ENCODE assay signal across 12 cellular contexts in the genomic region with DNA sequence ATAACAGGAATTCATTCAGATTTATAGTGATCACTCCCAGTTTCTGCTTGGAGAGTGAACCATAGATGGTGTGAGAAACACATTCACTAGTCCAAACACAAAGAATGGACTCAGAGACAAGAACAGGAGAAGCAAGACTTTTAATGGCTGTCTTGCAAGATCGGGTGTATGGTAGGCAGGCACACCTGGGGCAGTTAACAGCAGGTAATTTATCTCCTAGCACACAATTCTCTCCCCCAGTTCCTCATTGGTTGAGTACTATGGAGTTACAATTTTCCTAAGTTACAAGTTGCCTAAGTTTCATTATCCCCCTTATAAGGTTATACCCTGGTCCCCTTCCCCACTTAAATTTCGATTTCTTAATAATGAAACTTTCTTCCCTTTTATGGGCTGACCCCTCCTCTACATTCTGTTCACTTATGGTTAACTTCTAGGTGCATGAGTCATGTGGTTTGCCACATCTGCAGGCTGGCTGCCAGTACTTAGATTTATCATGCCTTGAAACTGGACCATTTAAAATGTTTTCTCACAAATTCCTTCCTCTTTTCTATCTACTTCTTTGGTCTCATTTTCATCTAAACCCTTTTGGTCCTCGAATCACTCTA.
A peak's percentile ranks its signal among the peaks of the same experiment; 100 is the strongest.
DNase-seq lines count a peak whose midpoint lies in the region; ATAC-seq and TF ChIP-seq lines count a peak whose summit lies in the region.
"Had no signal": no experiment of that assay in that cellular context is flagged by ENCODE, and none has a peak within 500 bp of the region (broad histone marks: within the 10 kb centered on the region; RNA-seq: fewer than 3 reads in every experiment).

No MANE protein-coding gene starts in this region.

- intact Hi-C loops in heart right ventricle (cut with DNase I), result no loop called here

- H3K4me1 Mint-ChIP-seq in endodermal cell, result no peaks in the 10 kb centered on the region

- H3K9ac ChIP-seq in endodermal cell (ENCODE audit: extremely low read depth, low read length, poor library complexity, severe bottlenecking), result no peak overlapping the region

- no peaks in the 10 kb centered on the region for H3K36me3 Mint-ChIP-seq in endodermal cell (ENCODE audit: low read depth)

- TF ChIP-seq CTCF in astrocyte of the spinal cord (IDR thresholded peaks at IDR 0.05; ENCODE audit: low read depth, low read length) (no peak), heart right ventricle (IDR thresholded peaks at IDR 0.05) (no peak), GM10248 (IDR thresholded peaks at IDR 0.05; ENCODE audit: control extremely low read depth, extremely low read depth, low read depth, missing control alignments) (no peak), endodermal cell (conservative IDR thresholded peaks at IDR 0.05) (no peak)

- peak; percentile 77 for ATAC-seq in GM21390 (IDR thresholded peaks at IDR 0.05; ENCODE audit: unreplicated experiment)
- no peak for ATAC-seq in heart right ventricle

- H3K27me3 Mint-ChIP-seq in endodermal cell (ENCODE audit: insufficient read depth), result no peaks in the 10 kb centered on the region

- H3K36me3 ChIP-seq in MG63 (no peaks in the 10 kb centered on the region), heart right ventricle (no peaks in the 10 kb centered on the region), endodermal cell (ENCODE audit: control insufficient read depth, insufficient read depth, low read length) (no peaks in the 10 kb centered on the region)
- H3K36me3 ChIP-seq: prostate gland had no signal

- DNase-seq in ACHN (peak; percentile 59), MG63 (peak; percentile 37), astrocyte of the spinal cord (ENCODE audit: low read depth, low spot score) (peak; percentile 89), NCI-H1694 treated with DMSO at 0.1 percent for 48 hours (lab: John Stamatoyannopoulos, UW) (no peak), heart right ventricle (no peak), GM10248 (ENCODE audit: extremely low spot score) (no peak), endodermal cell (no peak)
- DNase-seq: cerebellar nuclear complex, NCI-H69 had no signal

- no peak overlapping the region for H3K27ac Mint-ChIP-seq in endodermal cell

- CTCF ChIA-PET in GM10248 (lab: Yijun Ruan, JAX), result no interaction called here

- 37 to 46% methylated on average over 3 of the region's 3 CpGs for WGBS in heart right ventricle, 2 donors
- WGBS in endodermal cell (ENCODE audit: insufficient coverage in 1 of 2, insufficient read length in 1 of 2), 2 experiments, result 89% methylated on average over 3 of the region's 3 CpGs; no CpG with 5 or more reads in 1 of the 2 experiments

- no peak overlapping the region for H3K4me3 Mint-ChIP-seq in endodermal cell

- H3K27me3 ChIP-seq in MG63 (no peaks in the 10 kb centered on the region), heart right ventricle (no peaks in the 10 kb centered on the region), endodermal cell (ENCODE audit: control insufficient read depth, insufficient read depth, low read length, poor library complexity, severe bottlenecking) (no peaks in the 10 kb centered on the region)

- H3K9me3 ChIP-seq in MG63, result no peaks in the 10 kb centered on the region
- H3K9me3 ChIP-seq in heart right ventricle, result peaks cover 0 to 38% (median 15%) of the 10 kb centered on the region in 11 donors
- H3K9me3 ChIP-seq in endodermal cell (ENCODE audit: control insufficient read depth, low read length), result peaks cover 27% of the 10 kb centered on the region
- H3K9me3 ChIP-seq: prostate gland had no signal

- H3K4me1 ChIP-seq in heart right ventricle (peaks cover 0 to 8% (median 0%) of the 10 kb centered on the region in 9 donors), endodermal cell (ENCODE audit: control insufficient read depth, insufficient read depth, low read length) (no peaks in the 10 kb centered on the region)
- H3K4me1 ChIP-seq: prostate gland had no signal

- H3K27ac ChIP-seq in heart right ventricle, result no peak overlapping the region
- no peak overlapping the region for H3K27ac ChIP-seq in endodermal cell (ENCODE audit: low read depth, low read length)
- H3K27ac ChIP-seq: C4-2B, prostate gland had no signal

- POLR2A ChIA-PET in GM10248 (lab: Yijun Ruan, JAX), result no interaction called here

- H3K9me3 Mint-ChIP-seq in endodermal cell, result peaks cover 36% of the 10 kb centered on the region

- no peak overlapping the region for H3K4me3 ChIP-seq in MG63
- H3K4me3 ChIP-seq in astrocyte of the spinal cord (ENCODE audit: low read depth, low read length), result no peak overlapping the region
- no peak overlapping the region for H3K4me3 ChIP-seq in heart right ventricle
- H3K4me3 ChIP-seq in endodermal cell (ENCODE audit: low read length), result no peak overlapping the region
- H3K4me3 ChIP-seq: prostate gland had no signal

- in situ Hi-C loops in ACHN (cut with HindIII; ENCODE audit: low pct_ligation_motif_present, low pct_unique_long_range_greater_than_20kb, low sequenced_read_pairs), result no loop called here
- in situ Hi-C loops in astrocyte of the spinal cord (cut with HindIII; ENCODE audit: low sequenced_read_pairs), result no loop called here

Comparison
In these comparisons a context has a peak if more than half of its experiments do, and no peak if none do; other contexts are left out.
1. DNase-seq: peak in ACHN (single experiment), MG63 (single experiment) and astrocyte of the spinal cord (single experiment); none in NCI-H1694 treated with DMSO at 0.1 percent for 48 hours (single experiment), heart right ventricle (0 of 2), GM10248 (single experiment) and endodermal cell (single experiment).